ENCODE assay signal across 17 cellular contexts in genomic region chr5:168329302-168329701, GRCh38. TPM values are rescaled to one million over a fixed set of nuclear protein-coding genes. Genes with fewer than 3 reads are reported as not detected.
DNase-seq lines count a peak whose midpoint lies in the region; ATAC-seq and TF ChIP-seq lines count a peak whose summit lies in the region.
"Had no signal": no experiment of that assay in that cellular context is flagged by ENCODE, and none has a peak within 500 bp of the region (broad histone marks: within the 10 kb centered on the region; RNA-seq: fewer than 3 reads in every experiment).

No MANE protein-coding gene starts in this region.

- H3K14ac ChIP-seq in H9 (ENCODE audit: insufficient read depth, low read length): no peak overlapping the region

- H2AFZ ChIP-seq in H9 (ENCODE audit: low read length): no peak overlapping the region

- no peak overlapping the region for H2BK5ac ChIP-seq in H9 (ENCODE audit: insufficient read length, low read length)

- H3K27ac ChIP-seq in H9 (ENCODE audit: insufficient read length, low read depth, low read length) (peak overlapping the region; percentile 67), left lung (peak overlapping the region; percentile 48 to 64), prostate gland (peak overlapping the region; percentile 64 to 67), caudate nucleus (ENCODE audit: low read depth, low read length) (no peak overlapping the region)

- H4K5ac ChIP-seq in H9 (ENCODE audit: insufficient read length, low read depth, low read length): no peak overlapping the region

- intact Hi-C loops in left lung (cut with DNase I): no loop called here
- intact Hi-C loops in prostate gland (cut with DNase I): no loop called here

- H2AK5ac ChIP-seq in H9 (ENCODE audit: insufficient read length, low read length): no peak overlapping the region

- H2BK120ac ChIP-seq in H9 (ENCODE audit: low read depth, low read length, poor library complexity, severe bottlenecking): no peak overlapping the region

- peaks cover 32% of the 10 kb centered on the region for H3K4me1 ChIP-seq in H9 (ENCODE audit: insufficient read depth, low read length)
- H3K4me1 ChIP-seq in left lung: peaks cover 0 to 19% of the 10 kb centered on the region in 2 donors
- H3K4me1 ChIP-seq in prostate gland (replicated peaks): peaks cover 18% of the 10 kb centered on the region

- no peaks in the 10 kb centered on the region for H3K9me3 Mint-ChIP-seq in H9
- H3K9me3 Mint-ChIP-seq: dendritic cell treated with granulocyte-macrophage colony-stimulating factor and Interleukin-4, amounts not matched to agents 40 ng/mL and 50 ng/mL, for 4 days had no signal

- H3K27me3 Mint-ChIP-seq in H9 (ENCODE audit: low read depth): no peaks in the 10 kb centered on the region

- peaks cover 3% of the 10 kb centered on the region for H3K23me2 ChIP-seq in H9 (ENCODE audit: insufficient read length, low read depth, low read length, poor library complexity, severe bottlenecking)

- H3T11ph ChIP-seq in H9 (ENCODE audit: low read length): no peak overlapping the region

- no CpG with 5 or more reads among the region's 4 CpGs for WGBS in H9 (ENCODE audit: extremely low coverage, insufficient read length, low lambda C conversion rate)
- 3% methylated on average over 4 of the region's 4 CpGs for whole genome bisulfite sequencing in prostate gland

- no peaks in the 10 kb centered on the region for H3K79me1 ChIP-seq in H9 (ENCODE audit: insufficient read depth, low read depth, low read length, poor library complexity, severe bottlenecking)

- DNase-seq in H9 (peak; percentile 24), astrocyte of the spinal cord (ENCODE audit: low read depth, low spot score) (peak; percentile 46), left lung (no peak), prostate gland (ENCODE audit: low spot score) (no peak), caudate nucleus (lab: John Stamatoyannopoulos, UW) (no peak), NOMO-1 treated with dmso at 0.1 percent for 144 hours (lab: John Stamatoyannopoulos, UW; ENCODE audit: unreplicated experiment) (no peak), globus pallidus (ENCODE audit: low spot score) (no peak)
- DNase-seq in stimulated activated CD4-positive, alpha-beta T cell treated with anti-CD3 and anti-CD28 coated beads, Interleukin-4, amount 100 ng/mL, for 4 hours: no peak
- DNase-seq: activated CD4-positive, alpha-beta T cell treated with anti-CD3 and anti-CD28 coated beads for 48 hours; activated CD8-positive, alpha-beta memory T cell treated with anti-CD3 and anti-CD28 coated beads, Interleukin-2, amount 50 U/mL, for 48 hours; aorta; GDM1; right cardiac atrium; T1000 had no signal

- H4K20me1 ChIP-seq in H9 (ENCODE audit: control insufficient read depth, insufficient read depth, insufficient read length): no peaks in the 10 kb centered on the region

- peak overlapping the region; percentile 4 to 27; a peak in 1 of 5 replicates for H3K4me3 Mint-ChIP-seq in H9
- H3K4me3 Mint-ChIP-seq: dendritic cell treated with granulocyte-macrophage colony-stimulating factor and Interleukin-4, amounts not matched to agents 40 ng/mL and 50 ng/mL, for 4 days had no signal

- no peak overlapping the region for H4K8ac ChIP-seq in H9 (replicated peaks; ENCODE audit: insufficient read length, low read depth, low read length)

- H3K4me3 ChIP-seq in astrocyte of the spinal cord (ENCODE audit: low read depth, low read length) (no peak overlapping the region), left lung (no peak overlapping the region), prostate gland (peak overlapping the region in 1 of 2 donors; percentile 12)

- no peak overlapping the region for H3K4ac ChIP-seq in H9 (ENCODE audit: low read depth, low read length)

- no peak for TF ChIP-seq POLR2A in prostate gland (IDR thresholded peaks at IDR 0.05)

- no peak overlapping the region for H3K9ac ChIP-seq in H9 (ENCODE audit: extremely low read depth, insufficient read length, low read length)

- peak overlapping the region in 2 of 3 experiments; percentile 89 to 93; a peak in 5 of 7 replicates for H3K27ac Mint-ChIP-seq in H9
- H3K27ac Mint-ChIP-seq: dendritic cell treated with granulocyte-macrophage colony-stimulating factor and Interleukin-4, amounts not matched to agents 40 ng/mL and 50 ng/mL, for 4 days had no signal

- H3K79me2 ChIP-seq in H9 (ENCODE audit: insufficient read depth, low read length): peaks cover 7% of the 10 kb centered on the region; the same call in 1 of the 2 replicates

- H3K36me3 ChIP-seq in left lung (no peaks in the 10 kb centered on the region), prostate gland (no peaks in the 10 kb centered on the region)

- no peak overlapping the region for H3K23ac ChIP-seq in H9 (ENCODE audit: insufficient read length, low read depth, low read length)

- no peak overlapping the region for H4K91ac ChIP-seq in H9 (ENCODE audit: insufficient read length, low read depth, low read length)

- no peaks in the 10 kb centered on the region; a peak in 1 of 7 replicates for H3K36me3 Mint-ChIP-seq in H9 (ENCODE audit: insufficient read depth in 1 of 3, low read depth in 3 of 3)

- H3K27me3 ChIP-seq in H9 (ENCODE audit: insufficient read depth, low read length) (no peaks in the 10 kb centered on the region), left lung (no peaks in the 10 kb centered on the region), prostate gland (replicated peaks; ENCODE audit: insufficient read depth) (no peaks in the 10 kb centered on the region)

- peak; percentile 66 for ATAC-seq in left lung
- ATAC-seq: esophagus mucosa had no signal

- H3K4me2 ChIP-seq in H9 (ENCODE audit: insufficient read depth, insufficient read length, low read length): peak overlapping the region; percentile 54

- H3K18ac ChIP-seq in H9 (ENCODE audit: insufficient read length, low read depth, low read length): no peak overlapping the region

- in situ Hi-C loops in astrocyte of the spinal cord (cut with HindIII; ENCODE audit: low sequenced_read_pairs): no loop called here

- TF ChIP-seq CTCF in H9 (conservative IDR thresholded peaks at IDR 0.05): no peak
- TF ChIP-seq CTCF in astrocyte of the spinal cord (IDR thresholded peaks at IDR 0.05; ENCODE audit: low read depth, low read length): no peak
- TF ChIP-seq CTCF in left lung (IDR thresholded peaks at IDR 0.05): no peak
- TF ChIP-seq CTCF in prostate gland (IDR thresholded peaks at IDR 0.05): no peak

- H3K56ac ChIP-seq in H9 (ENCODE audit: insufficient read length, low read depth, low read length): no peak overlapping the region

- H2BK15ac ChIP-seq in H9 (ENCODE audit: low read depth, low read length): no peak overlapping the region

- no peak overlapping the region for H2BK20ac ChIP-seq in H9 (ENCODE audit: low read depth, low read length, poor library complexity, severe bottlenecking)

- H3K4me1 Mint-ChIP-seq in H9: peaks cover 60 to 67% of the 10 kb centered on the region in 2 experiments

- H3K9me3 ChIP-seq in H9 (ENCODE audit: control insufficient read depth, low read depth, low read length): no peaks in the 10 kb centered on the region
- H3K9me3 ChIP-seq in left lung: no peaks in the 10 kb centered on the region
- no peaks in the 10 kb centered on the region for H3K9me3 ChIP-seq in prostate gland

- H2BK12ac ChIP-seq in H9 (ENCODE audit: insufficient read length, low read depth, low read length): no peak overlapping the region

RNA-seq across cellular contexts. Expression of gene WWC1, which starts 37.9 kb away (rescaled TPM):
- total RNA-seq in H9 (2021): 28.2 and 30.7 TPM in 2 replicates
- total RNA-seq in left lung: 10 to 100 TPM; 59.6 to 81.9 TPM
- 10 to 100 TPM; 45.3 to 52.6 TPM for total RNA-seq in prostate gland
- total RNA-seq: OCI-LY7 had no signal

Comparison
In these comparisons a context has a peak if more than half of its experiments do, and no peak if none do; other contexts are left out.
1. DNase-seq: peak in H9 (single experiment) and astrocyte of the spinal cord (single experiment); none in left lung (0 of 2), prostate gland (single experiment), stimulated activated CD4-positive, alpha-beta T cell treated with anti-CD3 and anti-CD28 coated beads, Interleukin-4, amount 100 ng/mL, for 4 hours (0 of 2), caudate nucleus (0 of 61), NOMO-1 treated with dmso at 0.1 percent for 144 hours (single experiment) and globus pallidus (single experiment).